22 cellular contexts compared by ENCODE assay signal in the genomic region with DNA sequence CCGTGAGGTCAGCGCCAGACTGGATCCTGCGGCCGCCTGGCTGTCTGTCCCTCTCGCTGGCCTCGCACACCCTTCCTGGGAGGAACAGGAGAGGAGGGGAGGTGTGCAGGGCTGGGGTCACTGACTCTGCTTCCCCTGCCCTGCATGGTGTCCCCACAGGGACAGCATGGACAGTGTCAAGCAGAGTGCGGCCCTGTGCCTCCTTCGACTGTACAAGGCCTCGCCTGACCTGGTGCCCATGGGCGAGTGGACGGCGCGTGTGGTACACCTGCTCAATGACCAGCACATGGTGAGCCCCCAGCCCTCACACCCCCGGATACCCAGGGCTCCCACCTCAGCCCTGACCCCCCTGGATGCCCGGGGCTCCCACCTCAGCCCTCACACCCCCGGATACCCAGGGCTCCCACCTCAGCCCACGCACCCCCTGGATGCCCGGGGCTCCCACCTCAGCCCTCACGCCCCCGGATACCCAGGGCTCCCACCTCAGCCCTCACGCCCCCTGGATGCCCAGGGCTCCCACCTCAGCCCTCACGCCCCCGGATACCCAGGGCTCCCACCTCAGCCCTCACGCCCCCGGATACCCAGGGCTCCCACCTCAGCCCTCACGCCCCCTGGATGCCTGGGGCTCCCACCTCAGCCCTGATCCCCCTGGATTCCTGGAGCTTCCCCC. TPM values are rescaled to one million over a fixed set of nuclear protein-coding genes. Genes with fewer than 3 reads are reported as not detected.
DNase-seq lines count a peak whose midpoint lies in the region; ATAC-seq and TF ChIP-seq lines count a peak whose summit lies in the region.
"Had no signal": no experiment of that assay in that cellular context is flagged by ENCODE, and none has a peak within 500 bp of the region (broad histone marks: within the 10 kb centered on the region; RNA-seq: fewer than 3 reads in every experiment).

No MANE protein-coding gene starts in this region.

- no peaks in the 10 kb centered on the region for H3K27me3 ChIP-seq in NT2/D1 (ENCODE audit: insufficient read depth, insufficient read length)
- no peaks in the 10 kb centered on the region for H3K27me3 ChIP-seq in adrenal gland
- no peaks in the 10 kb centered on the region for H3K27me3 ChIP-seq in layer of hippocampus (ENCODE audit: control insufficient read depth, insufficient read depth, low read length)
- no peaks in the 10 kb centered on the region for H3K27me3 ChIP-seq in tibial nerve
- no peaks in the 10 kb centered on the region for H3K27me3 ChIP-seq in CD4-positive, alpha-beta memory T cell (ENCODE audit: insufficient read depth, low read length)
- H3K27me3 ChIP-seq: BLaER1, MG63 had no signal

- CTCF ChIA-PET in CD4-positive, alpha-beta memory T cell (lab: Charles Lee; ENCODE audit: partially characterized antibody), result no interaction called here

- TF ChIP-seq EP300 in tibial nerve (IDR thresholded peaks at IDR 0.05), result no peak

- TF ChIP-seq POLR2A in adrenal gland (IDR thresholded peaks at IDR 0.05) (no peak), tibial nerve (IDR thresholded peaks at IDR 0.05) (no peak)

- H3K4me1 ChIP-seq in NT2/D1 (ENCODE audit: insufficient read depth, insufficient read length), result peaks cover 5% of the 10 kb centered on the region
- H3K4me1 ChIP-seq in adrenal gland (replicated peaks in 1 of 2), result peaks cover 19 to 23% of the 10 kb centered on the region in 2 donors
- H3K4me1 ChIP-seq in tibial nerve, result peaks cover 0 to 18% (median 2%) of the 10 kb centered on the region in 4 donors
- H3K4me1 ChIP-seq in CD4-positive, alpha-beta memory T cell (ENCODE audit: insufficient read depth, low read length), result no peaks in the 10 kb centered on the region
- H3K4me1 ChIP-seq: BLaER1 had no signal

- H3K9ac ChIP-seq in NT2/D1 (ENCODE audit: insufficient read length, low read depth), result no peak overlapping the region
- H3K9ac ChIP-seq: BLaER1, SK-N-SH had no signal

- POLR2A ChIA-PET in CD4-positive, alpha-beta memory T cell (lab: Charles Lee; ENCODE audit: partially characterized antibody), result no interaction called here

- H3K9me3 Mint-ChIP-seq in CD4-positive, alpha-beta memory T cell, result no peaks in the 10 kb centered on the region
- H3K9me3 Mint-ChIP-seq: CD4-positive, CD25-positive, alpha-beta regulatory T cell had no signal

- DNase-seq in NT2/D1 (ENCODE audit: low read depth, low spot score), result no peak
- no peak for DNase-seq in adrenal gland
- no peak for DNase-seq in tibial nerve (ENCODE audit: low spot score in 2 of 2)
- DNase-seq in CD4-positive, alpha-beta memory T cell, result no peak
- no peak for DNase-seq in activated gamma-delta T cell (lab: John Stamatoyannopoulos, UW)
- DNase-seq: CD4-positive, CD25-positive, alpha-beta regulatory T cell; H7; KBM-7; MG63; NCI-H1105 treated with DMSO at 0.1 percent for 48 hours; NCI-H2029; NCI-H446; NCI-H524 treated with DMSO at 0.1 percent for 48 hours; NCI-H82; NK-92 treated with Interleukin-12 subunit alpha and Interleukin-12 subunit beta, amount 100 ng/mL, for 24 hours; RPMI8226; SK-N-SH had no signal

- 92 to 95% (median 93%) methylated on average over 7 to 26 of the region's 26 CpGs for WGBS in adrenal gland, 4 donors
- 93 to 94% methylated on average over 21 to 26 of the region's 26 CpGs for WGBS in tibial nerve, 2 donors

- peak overlapping the region in 4 of 5 donors; percentile 48 to 90 (median 78) for H3K27ac ChIP-seq in adrenal gland
- peak overlapping the region; percentile 18 for H3K27ac ChIP-seq in layer of hippocampus (ENCODE audit: low read depth, low read length)
- peak overlapping the region; percentile 30 to 72 (median 52) for H3K27ac ChIP-seq in tibial nerve
- H3K27ac ChIP-seq in CD4-positive, alpha-beta memory T cell (ENCODE audit: low read depth, low read length), result no peak overlapping the region
- H3K27ac ChIP-seq: BLaER1 had no signal

- TF ChIP-seq CTCF in adrenal gland (IDR thresholded peaks at IDR 0.05) (no peak), tibial nerve (IDR thresholded peaks at IDR 0.05) (no peak)

- H3K4me3 Mint-ChIP-seq in CD4-positive, alpha-beta memory T cell, result no peak overlapping the region
- H3K4me3 Mint-ChIP-seq: CD4-positive, CD25-positive, alpha-beta regulatory T cell had no signal

- intact Hi-C loops in adrenal gland (cut with DNase I), result no loop called here
- intact Hi-C loops in CD4-positive, alpha-beta memory T cell (cut with micrococcal nuclease), result no loop called here

- H3K27ac Mint-ChIP-seq in CD4-positive, alpha-beta memory T cell, result no peak overlapping the region
- H3K27ac Mint-ChIP-seq: CD4-positive, CD25-positive, alpha-beta regulatory T cell had no signal

- H3K36me3 Mint-ChIP-seq in CD4-positive, alpha-beta memory T cell, result peaks cover 34 to 74% of the 10 kb centered on the region in 2 donors

- H3K36me3 ChIP-seq in NT2/D1 (ENCODE audit: insufficient read depth, insufficient read length, low read length), result peaks cover 77% of the 10 kb centered on the region
- peaks cover 0 to 68% of the 10 kb centered on the region in 2 donors for H3K36me3 ChIP-seq in adrenal gland (replicated peaks in 1 of 2)
- H3K36me3 ChIP-seq in tibial nerve, result peaks cover 13 to 92% (median 28%) of the 10 kb centered on the region in 3 donors
- peaks cover 35% of the 10 kb centered on the region for H3K36me3 ChIP-seq in CD4-positive, alpha-beta memory T cell (ENCODE audit: insufficient read depth, low read length)

- peaks cover 0 to 8% (median 4%) of the 10 kb centered on the region in 4 donors for H3K4me1 Mint-ChIP-seq in CD4-positive, alpha-beta memory T cell

- H3K27me3 Mint-ChIP-seq in CD4-positive, alpha-beta memory T cell, result no peaks in the 10 kb centered on the region
- H3K27me3 Mint-ChIP-seq: CD4-positive, CD25-positive, alpha-beta regulatory T cell had no signal

- H3K9me3 ChIP-seq in NT2/D1 (ENCODE audit: insufficient read depth, low read length) (no peaks in the 10 kb centered on the region), adrenal gland (replicated peaks in 1 of 3) (no peaks in the 10 kb centered on the region), tibial nerve (no peaks in the 10 kb centered on the region)
- H3K9me3 ChIP-seq in CD4-positive, alpha-beta memory T cell (ENCODE audit: control insufficient read depth in 1 of 2, low read length in 2 of 2), result no peaks in the 10 kb centered on the region
- H3K9me3 ChIP-seq: BLaER1, MG63, SK-N-SH had no signal

- H3K4me3 ChIP-seq in NT2/D1 (ENCODE audit: insufficient read length, low read depth) (peak overlapping the region; percentile 4), adrenal gland (no peak overlapping the region), tibial nerve (no peak overlapping the region)
- no peak overlapping the region for H3K4me3 ChIP-seq in CD4-positive, alpha-beta memory T cell (ENCODE audit: low read length in 2 of 2)
- H3K4me3 ChIP-seq: BLaER1, MG63 had no signal

- ATAC-seq in HG02852 (IDR thresholded peaks at IDR 0.05; ENCODE audit: unreplicated experiment), result no peak

RNA-seq across cellular contexts. Expression of gene FUZ, which starts 21.2 kb away (rescaled TPM):
- total RNA-seq in adrenal gland (10 to 100 TPM; 22.0 to 72.5 (median 45.7) TPM), tibial nerve (10 to 100 TPM; 19.0 to 31.7 (median 26.8) TPM)
- polyA plus RNA-seq in adrenal gland, result 10 to 100 TPM in 2 of 3 donors, 1 to 10 TPM in 1; 7.6 to 62.0 (median 47.7) TPM
- total RNA-seq in CD4-positive, alpha-beta memory T cell, result 10 to 100 TPM; 22.4 to 24.1 TPM
- polyA plus RNA-seq in CD4-positive, alpha-beta memory T cell, result 1 to 10 TPM; 4.9 to 7.4 TPM

RNA-seq across cellular contexts. Expression of gene AP2A1, which starts 25.1 kb away (rescaled TPM):
- total RNA-seq in adrenal gland (100 to 1,000 TPM; 199 to 455 (median 265) TPM), tibial nerve (100 to 1,000 TPM in 2 of 4 donors, 10 to 100 TPM in 2; 92.9 to 117 (median 104) TPM)
- polyA plus RNA-seq in adrenal gland, result 100 to 1,000 TPM in 1 of 3 donors, 10 to 100 TPM in 2; 71.5 to 131 (median 90.3) TPM
- 10 to 100 TPM; 55.5 to 56.2 TPM for total RNA-seq in CD4-positive, alpha-beta memory T cell
- polyA plus RNA-seq in CD4-positive, alpha-beta memory T cell, result 1 to 10 TPM; 2.6 to 9.5 TPM

RNA-seq across cellular contexts. Expression of gene MED25, which starts 26.2 kb away (rescaled TPM):
- total RNA-seq in adrenal gland, result 100 to 1,000 TPM in 5 of 8 donors, 10 to 100 TPM in 3; 78.3 to 211 (median 107) TPM
- polyA plus RNA-seq in adrenal gland, result 100 to 1,000 TPM in 2 of 3 donors, 10 to 100 TPM in 1; 71.2 to 457 (median 299) TPM
- total RNA-seq in tibial nerve, result 10 to 100 TPM; 26.2 to 54.0 (median 29.4) TPM
- total RNA-seq in CD4-positive, alpha-beta memory T cell, result 10 to 100 TPM; 41.8 to 48.8 TPM
- 10 to 100 TPM; 10.7 to 22.9 TPM for polyA plus RNA-seq in CD4-positive, alpha-beta memory T cell

RNA-seq across cellular contexts. Expression of gene TSKS, which starts 28.8 kb away (rescaled TPM):
- under 1 TPM in 4 of 8 donors, not detected in 4; 0.14 to 0.47 (median 0.35) TPM for total RNA-seq in adrenal gland
- polyA plus RNA-seq in adrenal gland, result 1 to 10 TPM in 1 of 3 donors, under 1 TPM in 1, not detected in 1; 0.94 to 1.7 TPM
- total RNA-seq in tibial nerve, result 1 to 10 TPM; 1.1 to 2.5 (median 1.6) TPM
- 1 to 10 TPM in 1 of 2 experiments, under 1 TPM in 1; 0.90 to 1.1 TPM for total RNA-seq in CD4-positive, alpha-beta memory T cell
- under 1 TPM; 0.16 to 0.56 TPM for polyA plus RNA-seq in CD4-positive, alpha-beta memory T cell
- total RNA-seq: CD4-positive, CD25-positive, alpha-beta regulatory T cell; LHCN-M2 had no signal
- polyA plus RNA-seq: AG04450, SK-N-SH had no signal

RNA-seq across cellular contexts. Expression of gene PTOV1, which starts 59.0 kb away (rescaled TPM):
- total RNA-seq in adrenal gland, result 100 to 1,000 TPM; 163 to 568 (median 275) TPM
- polyA plus RNA-seq in adrenal gland, result 100 to 1,000 TPM in 2 of 3 donors, 10 to 100 TPM in 1; 78.7 to 620 (median 409) TPM
- total RNA-seq in tibial nerve, result 100 to 1,000 TPM in 2 of 4 donors, 10 to 100 TPM in 2; 75.6 to 113 (median 91.9) TPM
- total RNA-seq in CD4-positive, alpha-beta memory T cell, result 100 to 1,000 TPM; 150 to 156 TPM
- polyA plus RNA-seq in CD4-positive, alpha-beta memory T cell, result 10 to 100 TPM; 40.7 to 57.9 TPM
